ENCODE assay signal across 18 cellular contexts in the genomic region with DNA sequence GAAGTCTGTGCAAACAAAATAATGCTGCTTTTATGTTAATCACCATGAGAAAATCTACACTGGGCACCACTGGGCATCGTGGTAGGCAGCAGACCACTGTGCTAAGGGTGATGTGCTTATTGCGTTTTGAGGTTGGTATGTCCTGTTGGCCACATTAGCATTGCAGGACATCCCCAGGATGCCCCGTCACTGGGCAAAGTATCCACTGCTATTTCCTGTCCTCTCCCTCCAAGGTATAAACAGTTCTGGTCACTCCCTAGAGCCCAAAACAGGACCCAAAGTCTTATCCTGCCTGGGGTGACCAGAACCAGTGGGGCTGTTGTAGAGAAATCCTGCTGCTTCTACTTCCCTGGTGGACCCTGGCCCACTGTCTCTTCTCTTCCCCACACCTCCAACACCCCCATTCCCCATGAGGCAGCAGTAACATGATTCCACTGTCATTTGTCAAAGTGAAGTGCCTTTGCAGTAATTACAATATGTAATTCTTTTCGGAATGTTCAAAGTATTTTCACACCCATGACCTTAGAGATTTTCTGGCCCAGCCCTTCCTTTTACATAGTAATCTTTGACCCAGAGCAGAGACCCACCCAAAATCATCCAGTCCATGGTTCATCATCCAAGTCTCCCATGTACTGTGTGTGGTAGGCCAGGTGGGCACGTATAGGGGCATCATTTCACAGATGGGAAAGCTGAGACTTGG.
DNase-seq lines count a peak whose midpoint lies in the region; ATAC-seq and TF ChIP-seq lines count a peak whose summit lies in the region.
"Had no signal": no experiment of that assay in that cellular context is flagged by ENCODE, and none has a peak within 500 bp of the region (broad histone marks: within the 10 kb centered on the region; RNA-seq: fewer than 3 reads in every experiment).

No MANE protein-coding gene starts in this region.

- TF ChIP-seq POLR2A in stomach (IDR thresholded peaks at IDR 0.05): no peak

- H3K4me1 Mint-ChIP-seq in stimulated activated naive CD8-positive, alpha-beta T cell treated with anti-CD3 and anti-CD28 coated beads, Interleukin-15, amount 100 ng/mL, for 72 hours: no peaks in the 10 kb centered on the region
- no peaks in the 10 kb centered on the region for H3K4me1 Mint-ChIP-seq in endodermal cell
- H3K4me1 Mint-ChIP-seq: activated B cell treated with CpG ODN at 0.5 μM for 24 hours; CD8-positive, alpha-beta memory T cell; T-helper 17 cell had no signal

- H3K27ac ChIP-seq in lower lobe of right lung (peak overlapping the region; percentile 83), stomach (peak overlapping the region; percentile 5 to 81 (median 70)), endodermal cell (ENCODE audit: low read depth, low read length) (no peak overlapping the region)
- H3K27ac ChIP-seq: hepatocyte had no signal

- no peak for TF ChIP-seq EP300 in stomach (IDR thresholded peaks at IDR 0.05)

- no peak overlapping the region for H3K9ac ChIP-seq in endodermal cell (ENCODE audit: extremely low read depth, low read length, poor library complexity, severe bottlenecking)

- H3K36me3 ChIP-seq in lower lobe of right lung (no peaks in the 10 kb centered on the region), stomach (no peaks in the 10 kb centered on the region), endodermal cell (ENCODE audit: control insufficient read depth, insufficient read depth, low read length) (no peaks in the 10 kb centered on the region)
- H3K36me3 ChIP-seq: prostate gland had no signal

- H3K4me3 Mint-ChIP-seq in stimulated activated naive CD8-positive, alpha-beta T cell treated with anti-CD3 and anti-CD28 coated beads, Interleukin-15, amount 100 ng/mL, for 72 hours: no peak overlapping the region
- no peak overlapping the region for H3K4me3 Mint-ChIP-seq in endodermal cell
- H3K4me3 Mint-ChIP-seq: activated B cell treated with CpG ODN at 0.5 μM for 24 hours; CD8-positive, alpha-beta memory T cell; dendritic cell treated with granulocyte-macrophage colony-stimulating factor and Interleukin-4, amounts not matched to agents 40 ng/mL and 50 ng/mL, for 4 days; T-helper 17 cell had no signal

- no peak for TF ChIP-seq CTCF in lower lobe of right lung (IDR thresholded peaks at IDR 0.05)
- no peak for TF ChIP-seq CTCF in stomach (IDR thresholded peaks at IDR 0.05)
- no peak for TF ChIP-seq CTCF in endodermal cell (conservative IDR thresholded peaks at IDR 0.05)

- H3K27me3 Mint-ChIP-seq in stimulated activated naive CD8-positive, alpha-beta T cell treated with anti-CD3 and anti-CD28 coated beads, Interleukin-15, amount 100 ng/mL, for 72 hours: peaks cover 8% of the 10 kb centered on the region
- H3K27me3 Mint-ChIP-seq in endodermal cell (ENCODE audit: insufficient read depth): peaks cover 12% of the 10 kb centered on the region

- H3K4me3 ChIP-seq in lower lobe of right lung: no peak overlapping the region
- no peak overlapping the region for H3K4me3 ChIP-seq in stomach
- H3K4me3 ChIP-seq in endodermal cell (ENCODE audit: low read length): no peak overlapping the region
- H3K4me3 ChIP-seq: hepatocyte, prostate gland had no signal

- intact Hi-C loops in lower lobe of right lung (cut with DNase I) (no loop called here), stomach (cut with DNase I; ENCODE audit: low total_unique reads) (no loop called here)

- H3K27me3 ChIP-seq in lower lobe of right lung (ENCODE audit: low read depth): peaks cover 3% of the 10 kb centered on the region
- no peaks in the 10 kb centered on the region for H3K27me3 ChIP-seq in stomach
- no peaks in the 10 kb centered on the region for H3K27me3 ChIP-seq in endodermal cell (ENCODE audit: control insufficient read depth, insufficient read depth, low read length, poor library complexity, severe bottlenecking)
- H3K27me3 ChIP-seq: hepatocyte had no signal

- H3K4me1 ChIP-seq in lower lobe of right lung: peaks cover 51% of the 10 kb centered on the region
- peaks cover 0 to 67% (median 20%) of the 10 kb centered on the region in 4 donors for H3K4me1 ChIP-seq in stomach
- H3K4me1 ChIP-seq in endodermal cell (ENCODE audit: control insufficient read depth, insufficient read depth, low read length): no peaks in the 10 kb centered on the region

- no peaks in the 10 kb centered on the region for H3K36me3 Mint-ChIP-seq in endodermal cell (ENCODE audit: low read depth)
- H3K36me3 Mint-ChIP-seq: CD8-positive, alpha-beta memory T cell had no signal

- H3K9me3 Mint-ChIP-seq in stimulated activated naive CD8-positive, alpha-beta T cell treated with anti-CD3 and anti-CD28 coated beads, Interleukin-15, amount 100 ng/mL, for 72 hours: peaks cover 0 to 6% of the 10 kb centered on the region in 2 donors
- H3K9me3 Mint-ChIP-seq in endodermal cell: no peaks in the 10 kb centered on the region
- H3K9me3 Mint-ChIP-seq: activated B cell treated with CpG ODN at 0.5 μM for 24 hours; CD8-positive, alpha-beta memory T cell; dendritic cell treated with granulocyte-macrophage colony-stimulating factor and Interleukin-4, amounts not matched to agents 40 ng/mL and 50 ng/mL, for 4 days had no signal

- H3K9me3 ChIP-seq in lower lobe of right lung (no peaks in the 10 kb centered on the region), stomach (no peaks in the 10 kb centered on the region), endodermal cell (ENCODE audit: control insufficient read depth, low read length) (no peaks in the 10 kb centered on the region)
- H3K9me3 ChIP-seq: prostate gland had no signal

- ATAC-seq in stimulated activated naive CD8-positive, alpha-beta T cell treated with anti-CD3 and anti-CD28 coated beads, Interleukin-15, amount 100 ng/mL, for 72 hours: peak; percentile 11
- ATAC-seq in stimulated activated naive CD8-positive, alpha-beta T cell treated with anti-CD3 and anti-CD28 coated beads, Interleukin-15, Interleukin-2, amounts not matched to agents 100 U/mL and 50 U/mL, for 24 hours: no peak
- peak in 1 of 2 donors; percentile 35 for ATAC-seq in lower lobe of right lung
- no peak for ATAC-seq in GM18511 (IDR thresholded peaks at IDR 0.05; ENCODE audit: unreplicated experiment)
- ATAC-seq: T-helper 17 cell had no signal

- 71 to 81% (median 78%) methylated on average over 5 of the region's 5 CpGs for WGBS in stomach, 5 donors
- 88 to 94% methylated on average over 4 to 5 of the region's 5 CpGs for WGBS in endodermal cell (ENCODE audit: insufficient coverage in 1 of 2, insufficient read length in 1 of 2), 2 experiments

- H3K27ac Mint-ChIP-seq in stimulated activated naive CD8-positive, alpha-beta T cell treated with anti-CD3 and anti-CD28 coated beads, Interleukin-15, amount 100 ng/mL, for 72 hours: no peak overlapping the region
- H3K27ac Mint-ChIP-seq in endodermal cell: no peak overlapping the region
- H3K27ac Mint-ChIP-seq: activated B cell treated with CpG ODN at 0.5 μM for 24 hours; CD8-positive, alpha-beta memory T cell; dendritic cell treated with granulocyte-macrophage colony-stimulating factor and Interleukin-4, amounts not matched to agents 40 ng/mL and 50 ng/mL, for 4 days; T-helper 17 cell had no signal

- DNase-seq in stimulated activated naive CD8-positive, alpha-beta T cell treated with anti-CD3 and anti-CD28 coated beads, Interleukin-15, amount 100 ng/mL, for 72 hours: no peak
- no peak for DNase-seq in stimulated activated naive CD8-positive, alpha-beta T cell treated with anti-CD3 and anti-CD28 coated beads, Interleukin-15, Interleukin-2, amounts not matched to agents 100 U/mL and 50 U/mL, for 24 hours
- no peak for DNase-seq in lower lobe of right lung
- DNase-seq in stomach: no peak
- no peak for DNase-seq in NCI-H69 (lab: John Stamatoyannopoulos, UW)
- no peak for DNase-seq in endodermal cell
- no peak for DNase-seq in SHP77 (lab: John Stamatoyannopoulos, UW)
- DNase-seq: activated B cell treated with CpG ODN at 0.5 μM for 24 hours; anterior cingulate cortex; CD8-positive, alpha-beta memory T cell; DND-41; kidney glomerular epithelial cell; NCI-H1436; T-helper 17 cell had no signal
